In the genomic region with DNA sequence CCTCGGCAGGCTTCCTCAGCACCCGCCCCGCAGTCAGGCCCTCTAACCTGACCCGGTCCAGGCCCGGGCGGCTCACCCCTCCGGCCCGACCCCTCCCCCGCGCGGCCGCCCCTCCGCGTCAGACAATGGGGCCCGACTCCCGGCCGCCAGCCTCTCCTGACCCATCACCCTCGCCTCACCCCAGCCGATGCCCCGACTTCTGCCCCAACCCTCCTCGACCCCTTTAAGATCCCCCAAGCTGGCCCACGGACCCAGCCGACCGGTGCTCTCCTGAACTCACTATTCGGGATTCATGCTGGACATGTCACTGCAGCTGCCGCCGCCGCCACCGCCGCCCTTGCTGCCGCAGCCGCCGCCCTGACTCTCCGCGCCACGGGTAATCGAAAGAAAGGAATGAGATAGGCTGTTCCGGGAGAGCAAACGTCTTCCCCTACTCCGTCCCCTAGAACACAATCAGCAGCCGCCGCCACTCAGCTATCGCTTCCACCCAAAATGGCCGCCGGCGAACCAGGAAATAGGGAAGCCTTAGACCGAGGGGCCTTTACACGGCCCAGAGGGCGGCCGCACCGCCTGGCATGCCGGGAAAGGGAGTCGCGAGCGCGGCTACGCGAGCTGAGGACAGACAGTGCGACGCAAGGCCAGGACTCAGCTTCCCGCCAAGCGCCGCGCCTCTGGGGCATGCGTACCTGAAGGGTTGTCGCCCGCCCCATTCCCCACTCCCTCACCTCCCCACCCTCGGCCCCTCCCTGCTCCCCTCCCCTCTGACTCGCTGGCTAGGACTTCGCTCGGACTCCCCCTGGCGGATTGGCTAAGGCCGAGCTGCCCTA, we compare ENCODE assay signal across 1 cellular context.
TF ChIP-seq lines count a peak whose summit lies in the region.

A gene (minus strand): TSS at position 494 of the 827 bp plus-strand sequence. CDS start 191 bp downstream, at position 303.

TF ChIP-seq in K562, 482 proteins besides CTCF, POLR2A, EP300 and RAD21 (continued from another document):
- TF ChIP-seq, protein P1, sequence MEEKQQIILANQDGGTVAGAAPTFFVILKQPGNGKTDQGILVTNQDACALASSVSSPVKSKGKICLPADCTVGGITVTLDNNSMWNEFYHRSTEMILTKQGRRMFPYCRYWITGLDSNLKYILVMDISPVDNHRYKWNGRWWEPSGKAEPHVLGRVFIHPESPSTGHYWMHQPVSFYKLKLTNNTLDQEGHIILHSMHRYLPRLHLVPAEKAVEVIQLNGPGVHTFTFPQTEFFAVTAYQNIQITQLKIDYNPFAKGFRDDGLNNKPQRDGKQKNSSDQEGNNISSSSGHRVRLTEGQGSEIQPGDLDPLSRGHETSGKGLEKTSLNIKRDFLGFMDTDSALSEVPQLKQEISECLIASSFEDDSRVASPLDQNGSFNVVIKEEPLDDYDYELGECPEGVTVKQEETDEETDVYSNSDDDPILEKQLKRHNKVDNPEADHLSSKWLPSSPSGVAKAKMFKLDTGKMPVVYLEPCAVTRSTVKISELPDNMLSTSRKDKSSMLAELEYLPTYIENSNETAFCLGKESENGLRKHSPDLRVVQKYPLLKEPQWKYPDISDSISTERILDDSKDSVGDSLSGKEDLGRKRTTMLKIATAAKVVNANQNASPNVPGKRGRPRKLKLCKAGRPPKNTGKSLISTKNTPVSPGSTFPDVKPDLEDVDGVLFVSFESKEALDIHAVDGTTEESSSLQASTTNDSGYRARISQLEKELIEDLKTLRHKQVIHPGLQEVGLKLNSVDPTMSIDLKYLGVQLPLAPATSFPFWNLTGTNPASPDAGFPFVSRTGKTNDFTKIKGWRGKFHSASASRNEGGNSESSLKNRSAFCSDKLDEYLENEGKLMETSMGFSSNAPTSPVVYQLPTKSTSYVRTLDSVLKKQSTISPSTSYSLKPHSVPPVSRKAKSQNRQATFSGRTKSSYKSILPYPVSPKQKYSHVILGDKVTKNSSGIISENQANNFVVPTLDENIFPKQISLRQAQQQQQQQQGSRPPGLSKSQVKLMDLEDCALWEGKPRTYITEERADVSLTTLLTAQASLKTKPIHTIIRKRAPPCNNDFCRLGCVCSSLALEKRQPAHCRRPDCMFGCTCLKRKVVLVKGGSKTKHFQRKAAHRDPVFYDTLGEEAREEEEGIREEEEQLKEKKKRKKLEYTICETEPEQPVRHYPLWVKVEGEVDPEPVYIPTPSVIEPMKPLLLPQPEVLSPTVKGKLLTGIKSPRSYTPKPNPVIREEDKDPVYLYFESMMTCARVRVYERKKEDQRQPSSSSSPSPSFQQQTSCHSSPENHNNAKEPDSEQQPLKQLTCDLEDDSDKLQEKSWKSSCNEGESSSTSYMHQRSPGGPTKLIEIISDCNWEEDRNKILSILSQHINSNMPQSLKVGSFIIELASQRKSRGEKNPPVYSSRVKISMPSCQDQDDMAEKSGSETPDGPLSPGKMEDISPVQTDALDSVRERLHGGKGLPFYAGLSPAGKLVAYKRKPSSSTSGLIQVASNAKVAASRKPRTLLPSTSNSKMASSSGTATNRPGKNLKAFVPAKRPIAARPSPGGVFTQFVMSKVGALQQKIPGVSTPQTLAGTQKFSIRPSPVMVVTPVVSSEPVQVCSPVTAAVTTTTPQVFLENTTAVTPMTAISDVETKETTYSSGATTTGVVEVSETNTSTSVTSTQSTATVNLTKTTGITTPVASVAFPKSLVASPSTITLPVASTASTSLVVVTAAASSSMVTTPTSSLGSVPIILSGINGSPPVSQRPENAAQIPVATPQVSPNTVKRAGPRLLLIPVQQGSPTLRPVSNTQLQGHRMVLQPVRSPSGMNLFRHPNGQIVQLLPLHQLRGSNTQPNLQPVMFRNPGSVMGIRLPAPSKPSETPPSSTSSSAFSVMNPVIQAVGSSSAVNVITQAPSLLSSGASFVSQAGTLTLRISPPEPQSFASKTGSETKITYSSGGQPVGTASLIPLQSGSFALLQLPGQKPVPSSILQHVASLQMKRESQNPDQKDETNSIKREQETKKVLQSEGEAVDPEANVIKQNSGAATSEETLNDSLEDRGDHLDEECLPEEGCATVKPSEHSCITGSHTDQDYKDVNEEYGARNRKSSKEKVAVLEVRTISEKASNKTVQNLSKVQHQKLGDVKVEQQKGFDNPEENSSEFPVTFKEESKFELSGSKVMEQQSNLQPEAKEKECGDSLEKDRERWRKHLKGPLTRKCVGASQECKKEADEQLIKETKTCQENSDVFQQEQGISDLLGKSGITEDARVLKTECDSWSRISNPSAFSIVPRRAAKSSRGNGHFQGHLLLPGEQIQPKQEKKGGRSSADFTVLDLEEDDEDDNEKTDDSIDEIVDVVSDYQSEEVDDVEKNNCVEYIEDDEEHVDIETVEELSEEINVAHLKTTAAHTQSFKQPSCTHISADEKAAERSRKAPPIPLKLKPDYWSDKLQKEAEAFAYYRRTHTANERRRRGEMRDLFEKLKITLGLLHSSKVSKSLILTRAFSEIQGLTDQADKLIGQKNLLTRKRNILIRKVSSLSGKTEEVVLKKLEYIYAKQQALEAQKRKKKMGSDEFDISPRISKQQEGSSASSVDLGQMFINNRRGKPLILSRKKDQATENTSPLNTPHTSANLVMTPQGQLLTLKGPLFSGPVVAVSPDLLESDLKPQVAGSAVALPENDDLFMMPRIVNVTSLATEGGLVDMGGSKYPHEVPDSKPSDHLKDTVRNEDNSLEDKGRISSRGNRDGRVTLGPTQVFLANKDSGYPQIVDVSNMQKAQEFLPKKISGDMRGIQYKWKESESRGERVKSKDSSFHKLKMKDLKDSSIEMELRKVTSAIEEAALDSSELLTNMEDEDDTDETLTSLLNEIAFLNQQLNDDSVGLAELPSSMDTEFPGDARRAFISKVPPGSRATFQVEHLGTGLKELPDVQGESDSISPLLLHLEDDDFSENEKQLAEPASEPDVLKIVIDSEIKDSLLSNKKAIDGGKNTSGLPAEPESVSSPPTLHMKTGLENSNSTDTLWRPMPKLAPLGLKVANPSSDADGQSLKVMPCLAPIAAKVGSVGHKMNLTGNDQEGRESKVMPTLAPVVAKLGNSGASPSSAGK (IDR thresholded peaks at IDR 0.05), result no peak
